Comparison of ENCODE assay signal across 2 cellular contexts in genomic region chr17:49939318-49939717, GRCh38.
TF ChIP-seq lines count a peak whose summit lies in the region.

No MANE protein-coding gene starts in this region.

TF ChIP-seq in HepG2, 621 proteins besides CTCF, POLR2A, EP300 and RAD21 (continues in another document):
- TF ChIP-seq RFX5 (IDR thresholded peaks at IDR 0.05; ENCODE audit: low read depth, low read length), result no peak
- TF ChIP-seq SMC3 (IDR thresholded peaks at IDR 0.05; ENCODE audit: low read length), result no peak
- TF ChIP-seq ZNF337 (CRISPR knock-in tag; IDR thresholded peaks at IDR 0.05; ENCODE audit: borderline replicate concordance, low read depth), result peak; percentile 59; the same call in 1 of the 2 replicates
- peak; percentile 71 for TF ChIP-seq CEBPG (CRISPR knock-in tag; IDR thresholded peaks at IDR 0.05)
- TF ChIP-seq PITX1 (CRISPR knock-in tag; IDR thresholded peaks at IDR 0.05), result peak; percentile 51; the same call in 1 of the 2 replicates
- no peak for TF ChIP-seq LCORL (IDR thresholded peaks at IDR 0.05)
- TF ChIP-seq LCORL (CRISPR knock-in tag; IDR thresholded peaks at IDR 0.05), result peak; percentile 77; the same call in 1 of the 2 replicates
- no peak for TF ChIP-seq ZNF766 (CRISPR knock-in tag; IDR thresholded peaks at IDR 0.05; ENCODE audit: borderline replicate concordance)
- TF ChIP-seq SP5 (CRISPR knock-in tag; IDR thresholded peaks at IDR 0.05; ENCODE audit: borderline replicate concordance, low read depth), result 0 out of 2 replicates have a peak, but pooled peaks have one; percentile 48
- 0 out of 2 replicates have a peak, but pooled peaks have one; percentile 60 for TF ChIP-seq ZHX1 (CRISPR knock-in tag; IDR thresholded peaks at IDR 0.05; ENCODE audit: low read depth)
- 0 out of 2 replicates have a peak, but pooled peaks have one; percentile 10 for TF ChIP-seq RXRB (CRISPR knock-in tag; IDR thresholded peaks at IDR 0.05; ENCODE audit: borderline replicate concordance)
- peak; percentile 48 for TF ChIP-seq PATZ1 (CRISPR knock-in tag; IDR thresholded peaks at IDR 0.05)
- 0 out of 2 replicates have a peak, but pooled peaks have one; percentile 34 for TF ChIP-seq ZBTB34 (CRISPR knock-in tag; IDR thresholded peaks at IDR 0.05)
- no peak for TF ChIP-seq ZNF235 (CRISPR knock-in tag; IDR thresholded peaks at IDR 0.05; ENCODE audit: borderline replicate concordance)
- TF ChIP-seq CEBPB (IDR thresholded peaks at IDR 0.05; ENCODE audit: borderline replicate concordance, low read depth, low read length), result 0 out of 2 replicates have a peak, but pooled peaks have one; percentile 17
- no peak for TF ChIP-seq IRF2 (CRISPR knock-in tag; IDR thresholded peaks at IDR 0.05)
- TF ChIP-seq GMEB1 (CRISPR knock-in tag; IDR thresholded peaks at IDR 0.05; ENCODE audit: borderline replicate concordance), result 0 out of 2 replicates have a peak, but pooled peaks have one; percentile 42
- TF ChIP-seq TCF12 (IDR thresholded peaks at IDR 0.05), result no peak
- no peak for TF ChIP-seq TCF12 (CRISPR knock-in tag; IDR thresholded peaks at IDR 0.05)
- TF ChIP-seq MAX (IDR thresholded peaks at IDR 0.05), result 0 out of 2 replicates have a peak, but pooled peaks have one; percentile 16
- TF ChIP-seq SMAD1 (CRISPR knock-in tag; IDR thresholded peaks at IDR 0.05; ENCODE audit: borderline replicate concordance, low read depth), result peak; percentile 30; the same call in 1 of the 2 replicates
- TF ChIP-seq ZBTB7B (CRISPR knock-in tag; IDR thresholded peaks at IDR 0.05), result peak; percentile 83; the same call in 1 of the 2 replicates

TF ChIP-seq in K562, 482 proteins besides CTCF, POLR2A, EP300 and RAD21:
- peak; percentile 52; the same call in 1 of the 2 replicates for TF ChIP-seq SPI1 (IDR thresholded peaks at IDR 0.05; ENCODE audit: borderline replicate concordance, low read depth, low read length)
- TF ChIP-seq PTBP1 (IDR thresholded peaks at IDR 0.05; ENCODE audit: low read depth, low read length), result no peak
- no peak for TF ChIP-seq PBX2 (CRISPR knock-in tag; IDR thresholded peaks at IDR 0.05; ENCODE audit: low read depth)
- no peak for TF ChIP-seq PBX2 (tag; conservative IDR thresholded peaks at IDR 0.05; ENCODE audit: low read depth)
- TF ChIP-seq MECOM (CRISPR knock-in tag; IDR thresholded peaks at IDR 0.05), result no peak
